19 cellular contexts compared by ENCODE assay signal in the genomic region with DNA sequence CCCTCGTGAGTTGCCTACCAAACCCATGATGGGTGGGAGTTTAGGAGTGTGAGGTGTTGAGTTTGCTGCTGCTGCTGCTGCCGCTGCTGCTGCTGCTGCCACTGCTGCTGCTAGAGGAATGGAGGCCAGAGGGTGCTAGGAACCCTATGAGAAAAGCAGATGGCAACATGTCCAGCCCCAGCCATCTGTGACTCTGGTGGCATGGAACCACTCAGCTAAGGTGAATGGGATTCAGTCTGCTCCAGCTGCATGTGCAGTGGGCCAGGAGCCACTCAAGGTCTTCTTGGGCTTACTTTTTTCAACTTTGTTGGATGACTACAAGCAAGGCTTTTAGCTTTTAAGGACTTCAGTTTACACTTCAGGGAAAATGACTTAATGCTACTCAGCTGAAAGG.
DNase-seq lines count a peak whose midpoint lies in the region; ATAC-seq, FAIRE-seq and TF ChIP-seq lines count a peak whose summit lies in the region.
"Had no signal": no experiment of that assay in that cellular context is flagged by ENCODE, and none has a peak within 500 bp of the region (broad histone marks: within the 10 kb centered on the region; RNA-seq: fewer than 3 reads in every experiment).

No MANE protein-coding gene starts in this region.

- no peak for DNase-seq in GM23248
- no peak for DNase-seq in mesothelial cell of epicardium (ENCODE audit: low spot score in 2 of 2, unreplicated experiment in 2 of 2)
- DNase-seq in NAMALWA (ENCODE audit: low spot score), result no peak
- no peak for DNase-seq in urothelium cell line (ENCODE audit: low spot score)
- no peak for DNase-seq in sciatic nerve (ENCODE audit: low spot score)
- DNase-seq: activated naive CD4-positive, alpha-beta T cell treated with anti-CD3 and anti-CD28 coated beads for 36 hours; amniotic stem cell; CD4-positive, CD25-positive, alpha-beta regulatory T cell; EL; heart left ventricle; NCI-H1417 treated with DMSO at 0.1 percent for 48 hours; NCI-H2107; NCI-H446; NCI-H82; RPMI8226 had no signal

- peaks cover 5% of the 10 kb centered on the region; the same call in 1 of the 2 replicates for H3K79me2 ChIP-seq in GM23248 (ENCODE audit: insufficient read depth)

- H3K27ac Mint-ChIP-seq in brain (peak overlapping the region in 3 of 5 experiments; percentile 67 to 82 (median 75)), mesothelial cell of epicardium (peak overlapping the region; percentile 92)
- H3K27ac Mint-ChIP-seq: activated naive CD4-positive, alpha-beta T cell treated with anti-CD3 and anti-CD28 coated beads for 36 hours; CD4-positive, CD25-positive, alpha-beta regulatory T cell; T-helper 1 cell treated with Interleukin-12 subunit alpha and Interleukin-12 subunit beta and Interleukin-4 antibody, amounts not matched to agents 30 μg/mL and 1 μg/mL, for 36 hours had no signal

- FAIRE-seq in urothelium cell line (lab: Jason Lieb, UNC), result no peak
- FAIRE-seq: D721Med had no signal

- no peak for TF ChIP-seq CTCF in brain (conservative IDR thresholded peaks at IDR 0.05)
- TF ChIP-seq CTCF in mesothelial cell of epicardium (IDR thresholded peaks at IDR 0.05; ENCODE audit: unreplicated experiment), result no peak

- H3K9me3 Mint-ChIP-seq in brain (peaks cover 0 to 3% (median 0%) of the 10 kb centered on the region in 5 experiments), mesothelial cell of epicardium (peaks cover 3% of the 10 kb centered on the region)
- H3K9me3 Mint-ChIP-seq: activated naive CD4-positive, alpha-beta T cell treated with anti-CD3 and anti-CD28 coated beads for 36 hours; CD4-positive, CD25-positive, alpha-beta regulatory T cell; T-helper 1 cell treated with Interleukin-12 subunit alpha and Interleukin-12 subunit beta and Interleukin-4 antibody, amounts not matched to agents 30 μg/mL and 1 μg/mL, for 36 hours had no signal

- H3K36me3 ChIP-seq in GM23248 (ENCODE audit: low read depth) (no peaks in the 10 kb centered on the region), stomach smooth muscle (ENCODE audit: control insufficient read depth in 2 of 2, insufficient read depth in 2 of 2, low read length in 2 of 2) (no peaks in the 10 kb centered on the region)
- H3K36me3 ChIP-seq: heart left ventricle had no signal

- peak overlapping the region in 2 of 5 experiments; percentile 67 to 71 for H3K4me3 Mint-ChIP-seq in brain
- no peak overlapping the region for H3K4me3 Mint-ChIP-seq in mesothelial cell of epicardium
- H3K4me3 Mint-ChIP-seq: activated naive CD4-positive, alpha-beta T cell treated with anti-CD3 and anti-CD28 coated beads for 36 hours; CD4-positive, CD25-positive, alpha-beta regulatory T cell; T-helper 1 cell treated with Interleukin-12 subunit alpha and Interleukin-12 subunit beta and Interleukin-4 antibody, amounts not matched to agents 30 μg/mL and 1 μg/mL, for 36 hours had no signal

- H3K27ac ChIP-seq in GM23248 (no peak overlapping the region), stomach smooth muscle (ENCODE audit: low read length) (peak overlapping the region; percentile 83)

- H3K9ac ChIP-seq in GM23248 (peak overlapping the region; percentile 58), stomach smooth muscle (ENCODE audit: low read length in 2 of 2) (peak overlapping the region; percentile 59 to 79)

- no peaks in the 10 kb centered on the region for H3K36me3 Mint-ChIP-seq in brain
- H3K36me3 Mint-ChIP-seq in mesothelial cell of epicardium, result peaks cover 5% of the 10 kb centered on the region
- H3K36me3 Mint-ChIP-seq: CD4-positive, CD25-positive, alpha-beta regulatory T cell had no signal

- peaks cover 41% of the 10 kb centered on the region for H3K4me1 Mint-ChIP-seq in brain
- H3K4me1 Mint-ChIP-seq in mesothelial cell of epicardium, result peaks cover 27% of the 10 kb centered on the region

- in situ Hi-C loops in GM23248 (cut with MboI), result no loop called here

- intact Hi-C loops in sciatic nerve (cut with DNase I), result no loop called here

- no peaks in the 10 kb centered on the region for H3K9me2 ChIP-seq in GM23248 (ENCODE audit: insufficient read depth)

- H3F3A ChIP-seq in GM23248 (ENCODE audit: insufficient read depth), result peaks cover 7% of the 10 kb centered on the region; the same call in 1 of the 2 replicates

- H3K27me3 Mint-ChIP-seq in brain (no peaks in the 10 kb centered on the region), mesothelial cell of epicardium (ENCODE audit: low read depth) (no peaks in the 10 kb centered on the region)

- WGBS in GM23248 (ENCODE audit: low coverage in 1 of 2, low lambda C conversion rate in 2 of 2, missing lambda C conversion rate in 2 of 2), 2 experiments, result 64 to 67% methylated on average over 2 of the region's 2 CpGs

- H3K4me3 ChIP-seq in GM23248 (peak overlapping the region; percentile 68), stomach smooth muscle (ENCODE audit: low read length in 2 of 2) (peak overlapping the region; percentile 71 to 72)

- peak overlapping the region; percentile 71 for H3K4me2 ChIP-seq in GM23248 (ENCODE audit: unreplicated experiment)

- H3K4me1 ChIP-seq in GM23248 (ENCODE audit: insufficient read depth) (peaks cover 40% of the 10 kb centered on the region), stomach smooth muscle (ENCODE audit: control insufficient read depth, insufficient read depth, low read length) (peaks cover 32% of the 10 kb centered on the region)

- no peak for ATAC-seq in sciatic nerve
- ATAC-seq: heart left ventricle had no signal

- H4K20me1 ChIP-seq in GM23248 (ENCODE audit: insufficient read depth), result no peaks in the 10 kb centered on the region

- no peak overlapping the region for H2AFZ ChIP-seq in GM23248

- H3K9me3 ChIP-seq in GM23248 (ENCODE audit: low read depth) (no peaks in the 10 kb centered on the region), stomach smooth muscle (ENCODE audit: control insufficient read depth in 2 of 2, low read length in 2 of 2) (no peaks in the 10 kb centered on the region)

- H3K27me3 ChIP-seq in GM23248 (replicated peaks; ENCODE audit: insufficient read depth) (no peaks in the 10 kb centered on the region), stomach smooth muscle (ENCODE audit: control insufficient read depth in 1 of 2, insufficient read depth in 2 of 2, low read length in 2 of 2) (peaks cover 0 to 29% of the 10 kb centered on the region in 2 donors)
